ENCODE assay signal across 23 cellular contexts in genomic region chr14:47821134-47821533, GRCh38.
"Had no signal": no experiment of that assay in that cellular context is flagged by ENCODE, and none has a peak within 500 bp of the region (broad histone marks: within the 10 kb centered on the region; RNA-seq: fewer than 3 reads in every experiment).

No MANE protein-coding gene starts in this region.

- H3K27me3 ChIP-seq: esophagus squamous epithelium, gastrocnemius medialis, heart right ventricle, left lung had no signal

- H3K4me3 ChIP-seq: esophagus squamous epithelium, gastrocnemius medialis, heart right ventricle, left lung, lower lobe of right lung, mucosa of descending colon had no signal

- ATAC-seq: effector memory CD8-positive, alpha-beta T cell; esophagus mucosa; gastrocnemius medialis; heart right ventricle; left cardiac atrium; left lung; left ventricle myocardium superior; lower lobe of right lung; mucosa of descending colon; naive thymus-derived CD8-positive, alpha-beta T cell had no signal

- H3K27ac ChIP-seq: epithelial cell of prostate, esophagus squamous epithelium, gastrocnemius medialis, heart right ventricle, left lung, lower lobe of right lung had no signal

- DNase-seq: cortex of kidney; effector CD8-positive, alpha-beta T cell; effector memory CD8-positive, alpha-beta T cell; endodermal cell; erythroblast; esophagus squamous epithelium; foreskin fibroblast; foreskin melanocyte; gastrocnemius medialis; glutamatergic neuron; head of caudate nucleus; heart right ventricle; hippocampal formation; left cardiac atrium; left lung; left ventricle myocardium superior; lower lobe of right lung; mesenchymal stem cell; mucosa of descending colon; naive B cell; naive thymus-derived CD8-positive, alpha-beta T cell had no signal

- H3K4me1 ChIP-seq: esophagus squamous epithelium, gastrocnemius medialis, heart right ventricle, left lung, lower lobe of right lung had no signal

- H3K36me3 ChIP-seq: esophagus squamous epithelium, gastrocnemius medialis, heart right ventricle, left lung, lower lobe of right lung had no signal

- H3K9me3 ChIP-seq: gastrocnemius medialis had no signal
